In genomic region chr1:223142269-223142668, GRCh38 we compare ENCODE assay signal across 9 cellular contexts.
A peak's percentile ranks its signal among the peaks of the same experiment; 100 is the strongest.
DNase-seq lines count a peak whose midpoint lies in the region; ATAC-seq and TF ChIP-seq lines count a peak whose summit lies in the region.
"Had no signal": no experiment of that assay in that cellular context is flagged by ENCODE, and none has a peak within 500 bp of the region (broad histone marks: within the 10 kb centered on the region; RNA-seq: fewer than 3 reads in every experiment).

No MANE protein-coding gene starts in this region.

- H3K4me1 Mint-ChIP-seq in T-helper 1 cell treated with Interleukin-12 subunit alpha and Interleukin-12 subunit beta and Interleukin-4 antibody, amounts not matched to agents 30 μg/mL and 1 μg/mL, for 36 hours (ENCODE audit: low read depth) = peaks cover 8% of the 10 kb centered on the region

- no peaks in the 10 kb centered on the region for H3K9me3 ChIP-seq in iPS-18a (ENCODE audit: control insufficient read depth, low read depth, low read length)

- peaks cover 16% of the 10 kb centered on the region for H3K27me3 ChIP-seq in iPS-18a (ENCODE audit: control insufficient read depth, insufficient read depth, low read length)

- peaks cover 9% of the 10 kb centered on the region for H3K9me3 Mint-ChIP-seq in T-helper 1 cell treated with Interleukin-12 subunit alpha and Interleukin-12 subunit beta and Interleukin-4 antibody, amounts not matched to agents 30 μg/mL and 1 μg/mL, for 36 hours

- peak overlapping the region; percentile 8 for H3K4me3 Mint-ChIP-seq in T-helper 1 cell treated with Interleukin-12 subunit alpha and Interleukin-12 subunit beta and Interleukin-4 antibody, amounts not matched to agents 30 μg/mL and 1 μg/mL, for 36 hours

- H3K36me3 Mint-ChIP-seq in T-helper 1 cell treated with Interleukin-12 subunit alpha and Interleukin-12 subunit beta and Interleukin-4 antibody, amounts not matched to agents 30 μg/mL and 1 μg/mL, for 36 hours (ENCODE audit: low read depth) = no peaks in the 10 kb centered on the region

- peaks cover 3% of the 10 kb centered on the region for H3K4me1 ChIP-seq in iPS-18a (ENCODE audit: control insufficient read depth, low read depth, low read length)

- H3K27ac Mint-ChIP-seq in T-helper 1 cell treated with Interleukin-12 subunit alpha and Interleukin-12 subunit beta and Interleukin-4 antibody, amounts not matched to agents 30 μg/mL and 1 μg/mL, for 36 hours = no peak overlapping the region

- peaks cover 13% of the 10 kb centered on the region for H3K27me3 Mint-ChIP-seq in T-helper 1 cell treated with Interleukin-12 subunit alpha and Interleukin-12 subunit beta and Interleukin-4 antibody, amounts not matched to agents 30 μg/mL and 1 μg/mL, for 36 hours (ENCODE audit: low read depth)

- no peak overlapping the region for H3K9ac ChIP-seq in iPS-18a (ENCODE audit: low read length)

- no peak for DNase-seq in T-helper 1 cell
- DNase-seq: stimulated activated CD4-positive, alpha-beta T cell treated with anti-CD3 and anti-CD28 coated beads, Interleukin-2, amount 100 ng/mL, for 24 hours had no signal

- no peaks in the 10 kb centered on the region for H3K36me3 ChIP-seq in iPS-18a (ENCODE audit: control insufficient read depth, low read depth, low read length)

- no peak for ATAC-seq in GM18502 (IDR thresholded peaks at IDR 0.05; ENCODE audit: poor library complexity, unreplicated experiment)
- ATAC-seq in GM19397 (IDR thresholded peaks at IDR 0.05; ENCODE audit: unreplicated experiment) = no peak
- ATAC-seq in GM19035 (IDR thresholded peaks at IDR 0.05; ENCODE audit: unreplicated experiment) = no peak

- H3K4me3 ChIP-seq in iPS-18a (ENCODE audit: low read length) (peak overlapping the region; percentile 63), skin epidermis (peak overlapping the region; percentile 44 to 53 (median 47))

- no peak for TF ChIP-seq CTCF in VCaP (conservative IDR thresholded peaks at IDR 0.05)

- H3K27ac ChIP-seq in VCaP = peak overlapping the region; percentile 58; the same call in 1 of the 2 replicates
- no peak overlapping the region for H3K27ac ChIP-seq in iPS-18a (ENCODE audit: low read length)
- peak overlapping the region in 19 of 21 experiments; percentile 11 to 83 (median 77) for H3K27ac ChIP-seq in skin epidermis
